Comparison of ENCODE assay signal across 1 cellular context in the genomic region with DNA sequence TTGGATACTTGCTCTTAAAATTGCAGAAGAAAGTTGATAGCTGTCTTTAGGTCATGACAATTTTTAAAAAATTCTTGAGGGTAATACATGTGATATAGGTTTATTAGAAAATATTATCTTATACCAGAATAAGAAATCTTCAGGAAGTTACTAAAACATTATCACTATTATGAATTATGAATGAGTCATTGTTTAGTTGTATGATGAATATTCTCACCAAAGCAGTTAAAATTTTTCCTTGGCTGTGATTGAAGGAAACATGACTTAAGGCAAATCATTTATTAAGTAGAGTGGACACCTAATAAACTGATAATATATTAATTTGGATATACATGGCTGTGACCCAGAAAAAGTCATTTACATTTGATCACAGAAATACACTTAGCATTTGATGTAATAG.
TF ChIP-seq lines count a peak whose summit lies in the region.

No MANE protein-coding gene starts in this region.

TF ChIP-seq in endothelial cell of umbilical vein, 7 proteins besides CTCF, POLR2A, EP300 and RAD21 (continued from another document):
- TF ChIP-seq POLR2AphosphoS5 (IDR thresholded peaks at IDR 0.05; ENCODE audit: insufficient read depth, low read depth, low read length): no peak
